7 cellular contexts compared by ENCODE assay signal in the genomic region with DNA sequence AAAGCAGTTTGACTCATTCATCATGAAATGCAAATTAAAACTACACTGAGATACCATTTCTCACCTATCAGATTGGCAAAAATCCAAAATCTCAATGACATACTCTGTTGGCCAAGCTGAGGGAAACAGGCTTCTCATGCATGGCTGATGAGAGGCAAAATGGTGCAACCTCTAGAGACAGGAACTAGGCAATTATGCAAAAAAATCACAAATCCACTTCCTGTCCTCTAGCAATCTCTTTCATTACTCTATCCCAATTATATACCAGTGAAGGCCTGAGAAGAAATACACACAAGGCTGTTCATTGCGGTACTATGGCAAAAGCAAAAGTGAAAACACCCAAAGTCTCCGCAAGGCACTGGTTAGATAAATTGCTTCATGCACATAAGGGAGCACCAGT. TPM values are rescaled to one million over a fixed set of nuclear protein-coding genes. Genes with fewer than 3 reads are reported as not detected.
DNase-seq lines count a peak whose midpoint lies in the region; ATAC-seq and TF ChIP-seq lines count a peak whose summit lies in the region.

No MANE protein-coding gene starts in this region.

- no peak overlapping the region for H2BK15ac ChIP-seq in H9 (ENCODE audit: low read depth, low read length)

- peak; percentile 52 for DNase-seq in M059J (ENCODE audit: low read depth)
- peak; percentile 6 for DNase-seq in fibroblast of pulmonary artery (ENCODE audit: low read depth)
- DNase-seq in suprapubic skin (ENCODE audit: low spot score in 2 of 2) = no peak
- no peak for DNase-seq in superior temporal gyrus (ENCODE audit: extremely low spot score)
- DNase-seq in H9 = no peak

- no peak overlapping the region for H3K9ac ChIP-seq in H9 (ENCODE audit: extremely low read depth, insufficient read length, low read length)

- H3K79me2 ChIP-seq in H9 (ENCODE audit: insufficient read depth, low read length) = no peaks in the 10 kb centered on the region

- no peak overlapping the region for H3K4me3 ChIP-seq in fibroblast of pulmonary artery (replicated peaks; ENCODE audit: low read depth, low read length)
- no peak overlapping the region for H3K4me3 ChIP-seq in suprapubic skin

- H2BK20ac ChIP-seq in H9 (ENCODE audit: low read depth, low read length, poor library complexity, severe bottlenecking) = no peak overlapping the region

- no peak overlapping the region; a peak in 1 of 7 replicates for H3K27ac Mint-ChIP-seq in H9

- no peak for TF ChIP-seq POLR2A in suprapubic skin (IDR thresholded peaks at IDR 0.05)

- H3K4me3 Mint-ChIP-seq in H9 = no peak overlapping the region

- no peak overlapping the region for H3K4me2 ChIP-seq in H9 (ENCODE audit: insufficient read depth, insufficient read length, low read length)

- peaks cover 25 to 29% of the 10 kb centered on the region in 2 experiments for H3K4me1 Mint-ChIP-seq in H9

- no peak overlapping the region for H3K27ac ChIP-seq in suprapubic skin
- no peak overlapping the region for H3K27ac ChIP-seq in H9 (ENCODE audit: insufficient read length, low read depth, low read length)

- no peak overlapping the region for H4K5ac ChIP-seq in H9 (ENCODE audit: insufficient read length, low read depth, low read length)

- no peak overlapping the region for H3K23ac ChIP-seq in H9 (ENCODE audit: insufficient read length, low read depth, low read length)

- no peaks in the 10 kb centered on the region for H3K27me3 ChIP-seq in suprapubic skin
- H3K27me3 ChIP-seq in H9 (ENCODE audit: insufficient read depth, low read length) = no peaks in the 10 kb centered on the region

- H2AK5ac ChIP-seq in H9 (ENCODE audit: insufficient read length, low read length) = no peak overlapping the region

- H2BK120ac ChIP-seq in H9 (ENCODE audit: low read depth, low read length, poor library complexity, severe bottlenecking) = no peak overlapping the region

- no peak overlapping the region for H2AFZ ChIP-seq in H9 (ENCODE audit: low read length)

- 77% methylated on average over 2 of the region's 2 CpGs for WGBS in suprapubic skin
- no CpG with 5 or more reads among the region's 2 CpGs for WGBS in H9 (ENCODE audit: extremely low coverage, insufficient read length, low lambda C conversion rate)

- H4K91ac ChIP-seq in H9 (ENCODE audit: insufficient read length, low read depth, low read length) = no peak overlapping the region

- no peaks in the 10 kb centered on the region for H3K27me3 Mint-ChIP-seq in H9 (ENCODE audit: low read depth)

- H4K20me1 ChIP-seq in H9 (ENCODE audit: control insufficient read depth, insufficient read depth, insufficient read length) = no peaks in the 10 kb centered on the region

- H3K18ac ChIP-seq in H9 (ENCODE audit: insufficient read length, low read depth, low read length) = no peak overlapping the region

- no peaks in the 10 kb centered on the region for H3K9me3 Mint-ChIP-seq in H9

- H3K23me2 ChIP-seq in H9 (ENCODE audit: insufficient read length, low read depth, low read length, poor library complexity, severe bottlenecking) = no peaks in the 10 kb centered on the region

- no peaks in the 10 kb centered on the region for H3K9me3 ChIP-seq in suprapubic skin
- no peaks in the 10 kb centered on the region for H3K9me3 ChIP-seq in H9 (ENCODE audit: control insufficient read depth, low read depth, low read length)

- H3K36me3 Mint-ChIP-seq in H9 (ENCODE audit: insufficient read depth in 1 of 3, low read depth in 3 of 3) = peaks cover 2 to 20% (median 12%) of the 10 kb centered on the region in 3 experiments; a peak in 6 of 7 replicates

- no peak overlapping the region for H3K56ac ChIP-seq in H9 (ENCODE audit: insufficient read length, low read depth, low read length)

- no peak overlapping the region for H2BK5ac ChIP-seq in H9 (ENCODE audit: insufficient read length, low read length)

- H3T11ph ChIP-seq in H9 (ENCODE audit: low read length) = no peak overlapping the region

- H3K36me3 ChIP-seq in suprapubic skin = no peaks in the 10 kb centered on the region

- H3K79me1 ChIP-seq in H9 (ENCODE audit: insufficient read depth, low read depth, low read length, poor library complexity, severe bottlenecking) = no peaks in the 10 kb centered on the region

- H2BK12ac ChIP-seq in H9 (ENCODE audit: insufficient read length, low read depth, low read length) = no peak overlapping the region

- no peak overlapping the region for H4K8ac ChIP-seq in H9 (replicated peaks; ENCODE audit: insufficient read length, low read depth, low read length)

- H3K14ac ChIP-seq in H9 (ENCODE audit: insufficient read depth, low read length) = no peak overlapping the region

- TF ChIP-seq EP300 in suprapubic skin (IDR thresholded peaks at IDR 0.05) = no peak

- no peaks in the 10 kb centered on the region for H3K4me1 ChIP-seq in suprapubic skin
- peaks cover 2% of the 10 kb centered on the region; the same call in 1 of the 2 replicates for H3K4me1 ChIP-seq in H9 (ENCODE audit: insufficient read depth, low read length)

- TF ChIP-seq CTCF in fibroblast of pulmonary artery (IDR thresholded peaks at IDR 0.05; ENCODE audit: low read length, missing control alignments) = no peak
- no peak for TF ChIP-seq CTCF in suprapubic skin (IDR thresholded peaks at IDR 0.05)
- no peak for TF ChIP-seq CTCF in H9 (conservative IDR thresholded peaks at IDR 0.05)

- ATAC-seq in GM18909 (IDR thresholded peaks at IDR 0.05; ENCODE audit: poor library complexity, unreplicated experiment) (peak; percentile 79), HG02571 (IDR thresholded peaks at IDR 0.05; ENCODE audit: unreplicated experiment) (peak; percentile 74)

- H3K4ac ChIP-seq in H9 (ENCODE audit: low read depth, low read length) = no peak overlapping the region

RNA-seq across cellular contexts. Expression of a gene that starts 25.9 kb away (rescaled TPM):
- 2.2 and 2.3 TPM in 2 replicates for total RNA-seq in M059J (2014; rRNA removed; shearing (Covaris generic))
- total RNA-seq in suprapubic skin (1 to 10 TPM in 3 of 4 donors, under 1 TPM in 1; 0.23 to 1.8 (median 1.3) TPM), H9 (2021) (5.2 and 5.7 TPM in 2 replicates)

Comparison
In these comparisons a context has a peak if more than half of its experiments do, and no peak if none do; other contexts are left out.
1. DNase-seq: peak in M059J (single experiment) and fibroblast of pulmonary artery (single experiment); none in suprapubic skin (0 of 2), superior temporal gyrus (single experiment) and H9 (single experiment).